8 cellular contexts compared by ENCODE assay signal in genomic region chr1:168504064-168504837, GRCh38. TPM values are rescaled to one million over a fixed set of nuclear protein-coding genes. Genes with fewer than 3 reads are reported as not detected.
A peak's percentile ranks its signal among the peaks of the same experiment; 100 is the strongest.
DNase-seq lines count a peak whose midpoint lies in the region; ATAC-seq and TF ChIP-seq lines count a peak whose summit lies in the region.

No MANE protein-coding gene starts in this region.

- no peak overlapping the region for H2AFZ ChIP-seq in MM.1S (ENCODE audit: low read length)

- H3K27me3 ChIP-seq in MM.1S (replicated peaks; ENCODE audit: insufficient read depth, low read length): no peaks in the 10 kb centered on the region

- no peaks in the 10 kb centered on the region for H3K9me2 ChIP-seq in MM.1S (replicated peaks; ENCODE audit: insufficient read depth, low read length)

- H3K4me3 Mint-ChIP-seq in activated naive CD4-positive, alpha-beta T cell treated with anti-CD3 and anti-CD28 coated beads, Interleukin-2, amount 10 ng/mL, durations not matched to agents 7 days and 5 days: no peak overlapping the region
- no peak overlapping the region for H3K4me3 Mint-ChIP-seq in activated CD4-positive, alpha-beta memory T cell treated with anti-CD3 and anti-CD28 coated beads, Interleukin-2, amount 10 ng/mL, durations not matched to agents 7 days and 5 days
- H3K4me3 Mint-ChIP-seq in naive thymus-derived CD8-positive, alpha-beta T cell: peak overlapping the region in 3 of 10 donors; percentile 2 to 30 (median 10)

- H3K4me1 Mint-ChIP-seq in activated naive CD4-positive, alpha-beta T cell treated with anti-CD3 and anti-CD28 coated beads, Interleukin-2, amount 10 ng/mL, durations not matched to agents 7 days and 5 days: peaks cover 53% of the 10 kb centered on the region
- peaks cover 59% of the 10 kb centered on the region for H3K4me1 Mint-ChIP-seq in activated CD4-positive, alpha-beta memory T cell treated with anti-CD3 and anti-CD28 coated beads, Interleukin-2, amount 10 ng/mL, durations not matched to agents 7 days and 5 days
- H3K4me1 Mint-ChIP-seq in naive thymus-derived CD8-positive, alpha-beta T cell: peaks cover 25 to 74% (median 57%) of the 10 kb centered on the region in 4 donors

- H3K27ac Mint-ChIP-seq in activated naive CD4-positive, alpha-beta T cell treated with anti-CD3 and anti-CD28 coated beads, Interleukin-2, amount 10 ng/mL, durations not matched to agents 7 days and 5 days: no peak overlapping the region
- peak overlapping the region; percentile 0 for H3K27ac Mint-ChIP-seq in activated CD4-positive, alpha-beta memory T cell treated with anti-CD3 and anti-CD28 coated beads, Interleukin-2, amount 10 ng/mL, durations not matched to agents 7 days and 5 days
- H3K27ac Mint-ChIP-seq in naive thymus-derived CD8-positive, alpha-beta T cell: peak overlapping the region in 9 of 10 donors; percentile 1 to 69 (median 27)

- H3K79me2 ChIP-seq in MM.1S (ENCODE audit: low read length): no peaks in the 10 kb centered on the region

- H3F3A ChIP-seq in MM.1S (ENCODE audit: insufficient read depth, low read length): no peaks in the 10 kb centered on the region

- no peak overlapping the region for H3K27ac ChIP-seq in MM.1S (ENCODE audit: low read length)

- no peaks in the 10 kb centered on the region for H3K36me3 ChIP-seq in MM.1S (replicated peaks; ENCODE audit: insufficient read depth, low read length)

- H3K36me3 Mint-ChIP-seq in activated naive CD4-positive, alpha-beta T cell treated with anti-CD3 and anti-CD28 coated beads, Interleukin-2, amount 10 ng/mL, durations not matched to agents 7 days and 5 days: peaks cover 2% of the 10 kb centered on the region
- H3K36me3 Mint-ChIP-seq in activated CD4-positive, alpha-beta memory T cell treated with anti-CD3 and anti-CD28 coated beads, Interleukin-2, amount 10 ng/mL, durations not matched to agents 7 days and 5 days (ENCODE audit: low read depth): peaks cover 10% of the 10 kb centered on the region
- H3K36me3 Mint-ChIP-seq in naive thymus-derived CD8-positive, alpha-beta T cell: no peaks in the 10 kb centered on the region

- H3K9ac ChIP-seq in MM.1S (ENCODE audit: low read length): no peak overlapping the region

- H3K4me3 ChIP-seq in MM.1S (ENCODE audit: low read length): no peak overlapping the region

- H3K4me2 ChIP-seq in MM.1S (ENCODE audit: low read depth, low read length): no peak overlapping the region

- no peaks in the 10 kb centered on the region for H3K27me3 Mint-ChIP-seq in activated naive CD4-positive, alpha-beta T cell treated with anti-CD3 and anti-CD28 coated beads, Interleukin-2, amount 10 ng/mL, durations not matched to agents 7 days and 5 days
- peaks cover 3% of the 10 kb centered on the region for H3K27me3 Mint-ChIP-seq in activated CD4-positive, alpha-beta memory T cell treated with anti-CD3 and anti-CD28 coated beads, Interleukin-2, amount 10 ng/mL, durations not matched to agents 7 days and 5 days
- no peaks in the 10 kb centered on the region for H3K27me3 Mint-ChIP-seq in naive thymus-derived CD8-positive, alpha-beta T cell

- DNase-seq in activated naive CD4-positive, alpha-beta T cell treated with anti-CD3 and anti-CD28 coated beads, Interleukin-2, amount 10 ng/mL, durations not matched to agents 7 days and 5 days: peak; percentile 37
- no peak for DNase-seq in activated naive CD4-positive, alpha-beta T cell (lab: John Stamatoyannopoulos, UW)
- peak; percentile 43 for DNase-seq in activated CD4-positive, alpha-beta memory T cell treated with anti-CD3 and anti-CD28 coated beads, Interleukin-2, amount 10 ng/mL, durations not matched to agents 7 days and 5 days
- no peak for DNase-seq in naive thymus-derived CD8-positive, alpha-beta T cell
- DNase-seq in NCI-H774 (lab: John Stamatoyannopoulos, UW): no peak
- no peak for DNase-seq in MM.1S
- no peak for DNase-seq in effector CD4-positive, alpha-beta T cell

- no peak for TF ChIP-seq CTCF in MM.1S (IDR thresholded peaks at IDR 0.05; ENCODE audit: low read length)

- POLR2A ChIA-PET in activated CD4-positive, alpha-beta memory T cell treated with anti-CD3 and anti-CD28 coated beads, Interleukin-2, amount 10 ng/mL, durations not matched to agents 7 days and 5 days (lab: Charles Lee): interaction anchor here (1.6 kb wide), 1 partner anchor 17 kb away, joined by 4 read pairs; no protein-coding TSS in a partner anchor
- POLR2A ChIA-PET in naive thymus-derived CD8-positive, alpha-beta T cell (lab: Charles Lee): no interaction called here

- ATAC-seq in HG03066 (IDR thresholded peaks at IDR 0.05; ENCODE audit: low read depth, unreplicated experiment): peak; percentile 67
- peak; percentile 41 to 66 for ATAC-seq in naive thymus-derived CD8-positive, alpha-beta T cell

- H3K9me3 Mint-ChIP-seq in activated naive CD4-positive, alpha-beta T cell treated with anti-CD3 and anti-CD28 coated beads, Interleukin-2, amount 10 ng/mL, durations not matched to agents 7 days and 5 days: peaks cover 6% of the 10 kb centered on the region
- H3K9me3 Mint-ChIP-seq in activated CD4-positive, alpha-beta memory T cell treated with anti-CD3 and anti-CD28 coated beads, Interleukin-2, amount 10 ng/mL, durations not matched to agents 7 days and 5 days: no peaks in the 10 kb centered on the region
- H3K9me3 Mint-ChIP-seq in naive thymus-derived CD8-positive, alpha-beta T cell: no peaks in the 10 kb centered on the region

- H4K20me1 ChIP-seq in MM.1S (ENCODE audit: insufficient read depth, low read length): no peaks in the 10 kb centered on the region

- CTCF ChIA-PET in activated naive CD4-positive, alpha-beta T cell treated with anti-CD3 and anti-CD28 coated beads, Interleukin-2, amount 10 ng/mL, durations not matched to agents 7 days and 5 days (lab: Charles Lee): interaction anchor here (2.1 kb wide), 1 partner anchor 35 kb away, joined by 8 read pairs; no protein-coding TSS in a partner anchor
- CTCF ChIA-PET in activated CD4-positive, alpha-beta memory T cell treated with anti-CD3 and anti-CD28 coated beads, Interleukin-2, amount 10 ng/mL, durations not matched to agents 7 days and 5 days (lab: Charles Lee): no interaction called here

- no peaks in the 10 kb centered on the region for H3K9me3 ChIP-seq in MM.1S (replicated peaks; ENCODE audit: insufficient read depth, low read length)

- H3K4me1 ChIP-seq in MM.1S (ENCODE audit: low read length): no peaks in the 10 kb centered on the region

RNA-seq across cellular contexts. Expression of gene XCL2, which starts 39.5 kb away (rescaled TPM):
- total RNA-seq in activated CD4-positive, alpha-beta memory T cell treated with anti-CD3 and anti-CD28 coated beads, Interleukin-2, amount 10 ng/mL, durations not matched to agents 7 days and 5 days: not detected
- total RNA-seq in naive thymus-derived CD8-positive, alpha-beta T cell: not detected
- polyA plus RNA-seq in naive thymus-derived CD8-positive, alpha-beta T cell: 100 to 1,000 TPM in 1 of 3 donors, 1 to 10 TPM in 1, under 1 TPM in 1; 0.39 to 136 (median 1.9) TPM

Comparison
In these comparisons a context has a peak if more than half of its experiments do, and no peak if none do; other contexts are left out.
1. DNase-seq: peak in activated naive CD4-positive, alpha-beta T cell treated with anti-CD3 and anti-CD28 coated beads, Interleukin-2, amount 10 ng/mL, durations not matched to agents 7 days and 5 days (single experiment) and activated CD4-positive, alpha-beta memory T cell treated with anti-CD3 and anti-CD28 coated beads, Interleukin-2, amount 10 ng/mL, durations not matched to agents 7 days and 5 days (single experiment); none in activated naive CD4-positive, alpha-beta T cell (0 of 4), naive thymus-derived CD8-positive, alpha-beta T cell (0 of 10), NCI-H774 (single experiment), MM.1S (single experiment) and effector CD4-positive, alpha-beta T cell (single experiment).